8 cellular contexts compared by ENCODE assay signal in the genomic region with DNA sequence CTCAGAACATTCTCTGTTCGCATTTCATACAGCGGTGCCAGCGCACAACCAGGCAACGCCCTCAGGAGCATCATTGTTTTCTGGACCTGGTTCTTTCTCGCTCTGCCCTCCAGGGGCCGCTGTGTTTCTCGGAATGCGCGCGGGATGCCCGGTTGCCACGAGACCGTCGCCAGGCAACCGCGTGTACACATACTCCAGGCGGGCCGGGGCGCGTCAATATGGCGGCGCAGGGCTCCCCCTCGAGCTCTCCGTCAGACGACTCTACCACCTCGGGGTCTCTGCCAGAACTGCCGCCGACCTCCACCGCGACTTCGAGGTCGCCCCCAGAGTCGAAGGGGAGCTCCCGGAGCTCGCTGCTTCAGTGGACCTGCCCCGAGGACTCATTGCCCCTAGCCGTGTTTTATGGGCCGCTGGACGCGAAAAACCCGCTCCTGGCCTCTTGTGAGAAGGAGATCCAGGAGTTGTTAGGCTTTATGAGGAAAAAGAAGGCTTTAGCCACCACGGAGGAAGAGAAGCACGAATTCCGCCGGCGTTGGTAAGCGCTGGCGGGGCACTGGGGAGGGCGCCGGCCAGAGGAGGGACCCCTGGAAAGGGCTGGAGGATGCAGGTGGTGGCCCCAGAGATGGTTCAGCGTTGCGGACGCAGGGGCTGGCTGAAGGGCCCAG. TPM values are rescaled to one million over a fixed set of nuclear protein-coding genes. Genes with fewer than 3 reads are reported as not detected.
DNase-seq lines count a peak whose midpoint lies in the region; ATAC-seq and FAIRE-seq lines count a peak whose summit lies in the region.

A gene with protein sequence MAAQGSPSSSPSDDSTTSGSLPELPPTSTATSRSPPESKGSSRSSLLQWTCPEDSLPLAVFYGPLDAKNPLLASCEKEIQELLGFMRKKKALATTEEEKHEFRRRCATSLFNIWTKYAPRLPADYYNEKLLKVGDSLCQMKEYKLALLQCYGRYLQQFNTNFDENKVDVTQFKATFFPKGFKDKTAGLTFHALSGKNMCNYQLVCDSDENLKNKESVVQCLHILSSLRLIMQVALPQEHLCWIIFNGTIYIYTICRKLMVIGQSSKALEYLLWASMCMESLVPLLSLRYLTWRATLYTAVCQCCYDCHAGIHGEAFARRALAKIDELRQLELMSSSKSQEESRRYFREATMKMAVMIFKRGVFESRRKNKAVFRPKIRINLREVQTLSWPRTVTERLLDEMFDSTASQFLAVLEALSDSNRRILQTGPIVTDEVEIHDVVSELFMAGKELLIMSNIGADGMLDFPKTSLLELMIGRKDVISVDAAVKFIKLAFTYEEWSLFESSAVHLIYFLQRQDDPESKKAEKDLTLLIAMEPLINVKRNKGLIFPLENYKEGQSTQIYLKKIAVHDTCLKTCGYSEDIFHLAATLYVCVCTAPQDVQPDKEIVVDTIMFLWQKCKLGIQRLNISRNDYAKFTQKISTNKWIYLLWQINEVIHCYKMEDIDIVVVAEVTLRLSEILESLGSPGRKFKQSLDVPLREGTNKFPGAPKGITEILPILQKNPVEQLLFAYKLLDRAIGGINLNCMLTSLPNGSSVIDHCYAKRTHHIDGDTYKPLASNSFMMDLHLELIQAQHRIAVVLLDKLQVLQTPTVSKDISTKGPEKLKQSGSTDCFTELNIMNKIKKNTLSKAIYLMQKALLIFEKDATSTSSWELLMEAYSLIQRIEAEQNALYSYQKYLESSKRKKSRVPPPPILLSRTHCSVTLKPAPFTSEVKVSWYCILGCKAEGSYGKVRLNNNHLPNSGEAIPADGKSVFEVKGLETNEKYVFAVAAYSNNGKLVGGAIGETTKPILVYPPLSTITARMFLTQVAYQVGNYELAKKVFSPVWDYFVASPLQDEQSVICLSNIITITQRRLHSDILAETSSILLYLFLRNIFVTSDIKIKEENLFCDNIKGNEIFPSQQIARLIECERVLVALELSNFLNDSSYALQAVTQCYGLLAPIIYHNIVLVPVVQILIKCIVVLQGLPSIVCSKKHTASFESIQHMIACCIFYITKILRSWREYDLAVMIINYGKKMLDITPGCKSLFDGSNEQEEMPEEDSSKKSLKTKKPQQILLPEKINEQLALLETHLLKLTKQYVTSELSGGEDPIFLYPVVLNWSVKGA (N-terminal part only) (plus strand): TSS at position 186 of the 665 bp plus-strand sequence. CDS start 33 bp downstream, at position 219.

- FAIRE-seq in GM19239 (lab: Jason Lieb, UNC): peak; percentile 95

- H3K9me3 Mint-ChIP-seq in activated CD4-positive, alpha-beta T cell treated with anti-CD3 and anti-CD28 coated beads, Interleukin-2, amount 10 ng/mL, durations not matched to agents 24 days and 14 days: no peaks in the 10 kb centered on the region
- H3K9me3 Mint-ChIP-seq in dendritic cell treated with granulocyte-macrophage colony-stimulating factor and Interleukin-4, amounts not matched to agents 40 ng/mL and 50 ng/mL, for 4 days: no peaks in the 10 kb centered on the region

- H3K4me3 Mint-ChIP-seq in activated CD4-positive, alpha-beta T cell treated with anti-CD3 and anti-CD28 coated beads, Interleukin-2, amount 10 ng/mL, durations not matched to agents 24 days and 14 days: peak within 1 kb of the TSS; percentile 88
- H3K4me3 Mint-ChIP-seq in dendritic cell treated with granulocyte-macrophage colony-stimulating factor and Interleukin-4, amounts not matched to agents 40 ng/mL and 50 ng/mL, for 4 days: peak within 1 kb of the TSS; percentile 72

- H3K27ac Mint-ChIP-seq in activated CD4-positive, alpha-beta T cell treated with anti-CD3 and anti-CD28 coated beads, Interleukin-2, amount 10 ng/mL, durations not matched to agents 24 days and 14 days: peak within 1 kb of the TSS; percentile 81
- peak within 1 kb of the TSS; percentile 68 for H3K27ac Mint-ChIP-seq in dendritic cell treated with granulocyte-macrophage colony-stimulating factor and Interleukin-4, amounts not matched to agents 40 ng/mL and 50 ng/mL, for 4 days

- no peaks in the 10 kb centered on the region for H3K36me3 Mint-ChIP-seq in activated CD4-positive, alpha-beta T cell treated with anti-CD3 and anti-CD28 coated beads, Interleukin-2, amount 10 ng/mL, durations not matched to agents 24 days and 14 days (ENCODE audit: low read depth)
- H3K36me3 Mint-ChIP-seq in dendritic cell treated with granulocyte-macrophage colony-stimulating factor and Interleukin-4, amounts not matched to agents 40 ng/mL and 50 ng/mL, for 4 days (ENCODE audit: low read depth): no peaks in the 10 kb centered on the region

- intact Hi-C loops in activated CD4-positive, alpha-beta T cell treated with anti-CD3 and anti-CD28 coated beads, Interleukin-2, amount 10 ng/mL, durations not matched to agents 24 days and 14 days (cut with micrococcal nuclease): loop anchor here (1.0 to 5.0 kb wide), 9 partner anchors 27 to 547 kb away; a partner anchor contains a TSS
- intact Hi-C loops in dendritic cell treated with granulocyte-macrophage colony-stimulating factor and Interleukin-4, amounts not matched to agents 40 ng/mL and 50 ng/mL, for 4 days (cut with micrococcal nuclease): loop anchor here (5.0 kb wide), 1 partner anchor 87 kb away; a partner anchor contains a TSS

- peaks cover 32% of the 10 kb centered on the region for H3K4me1 Mint-ChIP-seq in activated CD4-positive, alpha-beta T cell treated with anti-CD3 and anti-CD28 coated beads, Interleukin-2, amount 10 ng/mL, durations not matched to agents 24 days and 14 days
- peaks cover 14% of the 10 kb centered on the region for H3K4me1 Mint-ChIP-seq in dendritic cell treated with granulocyte-macrophage colony-stimulating factor and Interleukin-4, amounts not matched to agents 40 ng/mL and 50 ng/mL, for 4 days (ENCODE audit: low read depth)

- ATAC-seq in HG03439 (IDR thresholded peaks at IDR 0.05; ENCODE audit: unreplicated experiment) (peak; percentile 98), left lobe of liver (peak; percentile 100)

- DNase-seq in AML-193 (lab: John Stamatoyannopoulos, UW): peak; percentile 83 to 88
- DNase-seq in GM19239 (ENCODE audit: insufficient read length, low spot score): peak; percentile 77
- DNase-seq in NCI-H524 (lab: John Stamatoyannopoulos, UW): peak; percentile 58 to 86
- peak; percentile 98 for DNase-seq in activated CD4-positive, alpha-beta T cell treated with anti-CD3 and anti-CD28 coated beads, Interleukin-2, amount 10 ng/mL, durations not matched to agents 24 days and 14 days
- peak; percentile 85 for DNase-seq in left lobe of liver (ENCODE audit: low spot score)
- DNase-seq in stimulated activated CD4-positive, alpha-beta T cell treated with anti-CD3 and anti-CD28 coated beads, Interleukin-2, amount 100 ng/mL, for 24 hours: peak; percentile 95 to 96

- peaks cover 23% of the 10 kb centered on the region for H3K27me3 Mint-ChIP-seq in activated CD4-positive, alpha-beta T cell treated with anti-CD3 and anti-CD28 coated beads, Interleukin-2, amount 10 ng/mL, durations not matched to agents 24 days and 14 days
- peaks cover 30% of the 10 kb centered on the region for H3K27me3 Mint-ChIP-seq in dendritic cell treated with granulocyte-macrophage colony-stimulating factor and Interleukin-4, amounts not matched to agents 40 ng/mL and 50 ng/mL, for 4 days

RNA-seq across cellular contexts. Expression of the gene that starts here (rescaled TPM):
- 0.09 TPM in 2 replicates for total RNA-seq in activated CD4-positive, alpha-beta T cell treated with anti-CD3 and anti-CD28 coated beads, Interleukin-2, amount 10 ng/mL, durations not matched to agents 24 days and 14 days
- 0.13 TPM for total RNA-seq in left lobe of liver

Comparison
In these comparisons a context has a peak if more than half of its experiments do, and no peak if none do; other contexts are left out.
1. Peak in every context shown above with its lines: DNase-seq and ATAC-seq.
2. Peak in DNase-seq in activated CD4-positive, alpha-beta T cell treated with anti-CD3 and anti-CD28 coated beads, Interleukin-2, amount 10 ng/mL, durations not matched to agents 24 days and 14 days; RNA of the gene not detected or under 1 TPM.
3. Peak in DNase-seq and ATAC-seq in left lobe of liver; RNA of the gene not detected or under 1 TPM.